8 cellular contexts compared by ENCODE assay signal in the genomic region with DNA sequence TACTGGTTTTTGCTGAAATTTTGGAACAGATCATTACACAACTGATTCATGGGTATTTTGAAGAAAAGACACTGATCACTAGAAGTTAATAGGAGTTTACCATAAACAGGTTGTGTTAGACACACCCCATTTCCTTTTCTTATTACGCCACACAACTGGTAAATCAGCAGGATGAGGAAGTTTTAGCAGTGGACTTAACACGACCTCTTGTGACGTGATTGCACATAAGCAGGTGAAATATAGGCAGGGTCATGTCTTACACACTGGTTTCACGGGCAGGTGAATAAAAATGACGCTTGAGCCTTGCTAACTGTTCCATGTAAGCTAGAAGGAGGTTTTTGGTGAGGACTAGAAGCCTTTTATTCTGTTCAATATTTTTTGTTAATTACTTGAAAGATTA. TPM values are rescaled to one million over a fixed set of nuclear protein-coding genes. Genes with fewer than 3 reads are reported as not detected.
DNase-seq lines count a peak whose midpoint lies in the region; ATAC-seq, FAIRE-seq and TF ChIP-seq lines count a peak whose summit lies in the region.

No MANE protein-coding gene starts in this region.

- peak in 1 of 4 experiments; percentile 31 for TF ChIP-seq CTCF in gastroesophageal sphincter (IDR thresholded peaks at IDR 0.05)
- TF ChIP-seq CTCF in GM13976 (IDR thresholded peaks at IDR 0.05; ENCODE audit: borderline replicate concordance, control extremely low read depth, extremely low read depth, insufficient read depth, missing control alignments), result no peak

- CTCF ChIA-PET in HEK293T (lab: Yijun Ruan, JAX), result no interaction called here

- H3K36me3 ChIP-seq in gastroesophageal sphincter, result no peaks in the 10 kb centered on the region
- H3K36me3 ChIP-seq in aorta (ENCODE audit: control insufficient read depth in 1 of 2, insufficient read depth in 2 of 2, low read length in 1 of 2), result no peaks in the 10 kb centered on the region

- H3K4me1 ChIP-seq in gastroesophageal sphincter (peaks cover 0 to 8% (median 0%) of the 10 kb centered on the region in 3 donors), aorta (ENCODE audit: control insufficient read depth in 1 of 2, insufficient read depth in 2 of 2, low read length in 2 of 2) (no peaks in the 10 kb centered on the region)

- intact Hi-C loops in aorta (cut with DNase I), result loop anchor here (5.0 to 10.0 kb wide), 3 partner anchors 180 to 1410 kb away; no protein-coding TSS in a partner anchor

- POLR2A ChIA-PET in HEK293T (lab: Yijun Ruan, JAX), result no interaction called here

- in situ Hi-C loops in GM13976 (cut with MboI; ENCODE audit: low sequenced_read_pairs, unreplicated experiment), result loop anchor here (25.0 kb wide), 1 partner anchor 1407 kb away; a partner anchor contains a TSS

- H3K27me3 ChIP-seq in gastroesophageal sphincter, result no peaks in the 10 kb centered on the region
- H3K27me3 ChIP-seq in aorta (ENCODE audit: control insufficient read depth in 1 of 2, insufficient read depth in 2 of 2, low read length in 1 of 2), result no peaks in the 10 kb centered on the region

- WGBS in gastroesophageal sphincter (ENCODE audit: low coverage in 1 of 2), 2 donors, result 49 to 71% methylated on average over 5 of the region's 5 CpGs
- 62 to 63% methylated on average over 5 of the region's 5 CpGs for WGBS in aorta, 2 donors

- H3K4me3 ChIP-seq in gastroesophageal sphincter (no peak overlapping the region), aorta (ENCODE audit: low read length in 2 of 2) (no peak overlapping the region)

- H3K9me3 ChIP-seq in gastroesophageal sphincter (no peaks in the 10 kb centered on the region), aorta (ENCODE audit: control insufficient read depth, low read length) (no peaks in the 10 kb centered on the region)

- no peak for TF ChIP-seq EP300 in gastroesophageal sphincter (IDR thresholded peaks at IDR 0.05)

- TF ChIP-seq POLR2A in gastroesophageal sphincter (IDR thresholded peaks at IDR 0.05) (no peak), GM12892 (IDR thresholded peaks at IDR 0.05; ENCODE audit: low read depth, low read length) (no peak)

- no peak for FAIRE-seq in GM12892 (lab: Jason Lieb, UNC)

- H3K27ac ChIP-seq in gastroesophageal sphincter, result no peak overlapping the region
- H3K27ac ChIP-seq in aorta (ENCODE audit: low read depth in 1 of 2, low read length in 2 of 2), result no peak overlapping the region

- peak; percentile 4 for DNase-seq in stimulated activated CD4-positive, alpha-beta T cell treated with anti-CD3 and anti-CD28 coated beads, Interleukin-1b, Interleukin-23, amount 100 ng/mL, for 48 hours
- no peak for DNase-seq in stimulated activated CD4-positive, alpha-beta T cell treated with anti-CD3 and anti-CD28 coated beads, Interleukin-15, amount 100 ng/mL, for 24 hours
- peak; percentile 58 to 65 for DNase-seq in SHP77 (lab: John Stamatoyannopoulos, UW)
- no peak for DNase-seq in aorta
- DNase-seq in HEK293T (ENCODE audit: extremely low spot score), result no peak
- DNase-seq in GM12892 (ENCODE audit: insufficient read length), result no peak
- no peak for DNase-seq in GM13976 (ENCODE audit: low spot score)

- peak; percentile 60 for ATAC-seq in gastroesophageal sphincter
- peak; percentile 56 for ATAC-seq in aorta (ENCODE audit: low FRiP score)

TF ChIP-seq in HEK293T, 16 proteins besides CTCF, POLR2A, EP300 and RAD21:
- TF ChIP-seq FOXK2 (IDR thresholded peaks at IDR 0.05), result no peak
- TF ChIP-seq HDGF (IDR thresholded peaks at IDR 0.05; ENCODE audit: borderline replicate concordance), result no peak
- TF ChIP-seq NFRKB (IDR thresholded peaks at IDR 0.05), result no peak

RNA-seq across cellular contexts. Expression of a gene that starts 27.1 kb away (rescaled TPM):
- total RNA-seq in gastroesophageal sphincter (1 to 10 TPM; 1.3 to 3.0 (median 2.5) TPM), aorta (10 to 100 TPM; 14.9 to 19.8 TPM)
- polyA plus RNA-seq in aorta, result 1 to 10 TPM; 4.5 to 7.2 TPM
- polyA plus RNA-seq in GM12892 (2012; ENCODE audit: missing spikeins), result 27.1 TPM

Comparison
In these comparisons a context has a peak if more than half of its experiments do, and no peak if none do; other contexts are left out.
1. DNase-seq: peak in stimulated activated CD4-positive, alpha-beta T cell treated with anti-CD3 and anti-CD28 coated beads, Interleukin-1b, Interleukin-23, amount 100 ng/mL, for 48 hours (single experiment) and SHP77 (2 of 2); none in stimulated activated CD4-positive, alpha-beta T cell treated with anti-CD3 and anti-CD28 coated beads, Interleukin-15, amount 100 ng/mL, for 24 hours (single experiment), aorta (0 of 2), HEK293T (single experiment), GM12892 (single experiment) and GM13976 (single experiment).
2. RNA of a gene that starts 27.1 kb away (total RNA-seq): 14.9 to 19.8 TPM in aorta; 1.3 to 3.0 TPM in gastroesophageal sphincter; every median in the first group is over 4 times any median in the second.